ENCODE assay signal across 8 cellular contexts in genomic region chr2:190407246-190407661, GRCh38. TPM values are rescaled to one million over a fixed set of nuclear protein-coding genes. Genes with fewer than 3 reads are reported as not detected.
A peak's percentile ranks its signal among the peaks of the same experiment; 100 is the strongest.
DNase-seq lines count a peak whose midpoint lies in the region; ATAC-seq, FAIRE-seq and TF ChIP-seq lines count a peak whose summit lies in the region.

No MANE protein-coding gene starts in this region.

- DNase-seq in activated T-cell treated with anti-CD3 and anti-CD28 coated beads, Interleukin-2, amount 50 U/mL, for 24 hours: no peak
- no peak for DNase-seq in activated T-cell treated with anti-CD3 and anti-CD28 coated beads for 4 hours
- DNase-seq in PC-3: peak; percentile 5
- no peak for DNase-seq in endothelial cell of umbilical vein (ENCODE audit: low read depth, low spot score)
- no peak for DNase-seq in ovary
- DNase-seq in HuH-7 (ENCODE audit: low spot score): no peak
- no peak for DNase-seq in NK-92 treated with Interleukin-12 subunit alpha and Interleukin-12 subunit beta, amount 100 ng/mL, for 24 hours (lab: John Stamatoyannopoulos, UW)

- POLR2A ChIA-PET in PC-3 (lab: Charles Lee; ENCODE audit: unreplicated experiment): no interaction called here
- POLR2A ChIA-PET in endothelial cell of umbilical vein (lab: Charles Lee): no interaction called here

- dilution Hi-C loops in endothelial cell of umbilical vein (cut with MboI; ENCODE audit: extremely low pct_ligation_motif_present, low sequenced_read_pairs): no loop called here

- intact Hi-C loops in PC-3 (cut with micrococcal nuclease): loop anchor here (5.0 kb wide), 1 partner anchor 60 kb away; no protein-coding TSS in a partner anchor
- intact Hi-C loops in endothelial cell of umbilical vein (cut with micrococcal nuclease): no loop called here
- intact Hi-C loops in ovary (cut with DNase I): no loop called here

- peak overlapping the region; percentile 96 for H2AFZ ChIP-seq in PC-3 (ENCODE audit: low read length)
- no peak overlapping the region for H2AFZ ChIP-seq in endothelial cell of umbilical vein (ENCODE audit: low read depth, low read length)

- peaks cover 14% of the 10 kb centered on the region for H3K36me3 Mint-ChIP-seq in activated T-cell treated with anti-CD3 and anti-CD28 coated beads, Interleukin-2, amount 50 U/mL, for 24 hours (ENCODE audit: low read depth)

- H3K4me3 ChIP-seq in PC-3 (ENCODE audit: low read length) (peak overlapping the region; percentile 96), endothelial cell of umbilical vein (replicated peaks in 1 of 3; ENCODE audit: insufficient read depth in 1 of 3, low read depth in 1 of 3, low read length in 3 of 3) (no peak overlapping the region), rectal smooth muscle tissue (ENCODE audit: low read length) (peak overlapping the region; percentile 88), ovary (no peak overlapping the region)

- no peaks in the 10 kb centered on the region for H3K27me3 ChIP-seq in PC-3 (ENCODE audit: low read length)
- H3K27me3 ChIP-seq in endothelial cell of umbilical vein (ENCODE audit: control insufficient read depth in 2 of 2, insufficient read depth in 2 of 2, low read length in 2 of 2): peaks cover 17 to 25% of the 10 kb centered on the region in 2 experiments
- H3K27me3 ChIP-seq in rectal smooth muscle tissue (ENCODE audit: control insufficient read depth, insufficient read depth, low read length): no peaks in the 10 kb centered on the region
- no peaks in the 10 kb centered on the region for H3K27me3 ChIP-seq in ovary

- peak overlapping the region; percentile 94 for H3K27ac Mint-ChIP-seq in activated T-cell treated with anti-CD3 and anti-CD28 coated beads, Interleukin-2, amount 50 U/mL, for 24 hours

- TF ChIP-seq EP300 in ovary (IDR thresholded peaks at IDR 0.05): no peak

- H3K36me3 ChIP-seq in PC-3 (ENCODE audit: low read depth, low read length) (no peaks in the 10 kb centered on the region), endothelial cell of umbilical vein (ENCODE audit: control insufficient read depth in 2 of 2, extremely low read depth in 1 of 2, insufficient read depth in 2 of 2, low read length in 2 of 2) (no peaks in the 10 kb centered on the region), rectal smooth muscle tissue (ENCODE audit: control insufficient read depth, insufficient read depth, low read length) (no peaks in the 10 kb centered on the region), ovary (no peaks in the 10 kb centered on the region)

- H3K4me2 ChIP-seq in PC-3 (ENCODE audit: low read length): peak overlapping the region; percentile 96
- H3K4me2 ChIP-seq in endothelial cell of umbilical vein (ENCODE audit: insufficient read depth, low read length): no peak overlapping the region

- no peaks in the 10 kb centered on the region for H3F3A ChIP-seq in PC-3 (ENCODE audit: low read length, unreplicated experiment)

- H3K9me1 ChIP-seq in endothelial cell of umbilical vein (replicated peaks; ENCODE audit: control insufficient read depth, extremely low read depth, insufficient read depth, low read length): no peaks in the 10 kb centered on the region

- TF ChIP-seq POLR2A in endothelial cell of umbilical vein (IDR thresholded peaks at IDR 0.05; ENCODE audit: low read depth, low read length): no peak
- TF ChIP-seq POLR2A in ovary (IDR thresholded peaks at IDR 0.05): no peak

- BruUV-seq in PC-3 (replicated peaks; lab: Mats Ljungman, UMichigan): no TSS peak
- no TSS peak for BruUV-seq in endothelial cell of umbilical vein (replicated peaks; lab: Mats Ljungman, UMichigan)

- H3K27me3 Mint-ChIP-seq in activated T-cell treated with anti-CD3 and anti-CD28 coated beads, Interleukin-2, amount 50 U/mL, for 24 hours: no peaks in the 10 kb centered on the region

- H3K9me2 ChIP-seq in PC-3 (replicated peaks; ENCODE audit: low read length): no peaks in the 10 kb centered on the region

- WGBS in ovary, 3 donors: 53 to 62% (median 57%) methylated on average over 11 of the region's 11 CpGs

- CTCF ChIA-PET in PC-3 (lab: Charles Lee) (no interaction called here), endothelial cell of umbilical vein (lab: Charles Lee) (interaction anchor here (1.0 kb wide), 1 partner anchor 16 kb away, joined by 3 read pairs; no protein-coding TSS in a partner anchor)

- no peaks in the 10 kb centered on the region for H3K9me3 Mint-ChIP-seq in activated T-cell treated with anti-CD3 and anti-CD28 coated beads, Interleukin-2, amount 50 U/mL, for 24 hours

- H4K20me1 ChIP-seq in PC-3 (ENCODE audit: low read length): no peaks in the 10 kb centered on the region
- no peaks in the 10 kb centered on the region for H4K20me1 ChIP-seq in endothelial cell of umbilical vein (replicated peaks; ENCODE audit: control insufficient read depth, extremely low read depth, insufficient read depth, low read length)

- H3K27ac ChIP-seq in PC-3 (ENCODE audit: low read length): no peak overlapping the region
- no peak overlapping the region for H3K27ac ChIP-seq in endothelial cell of umbilical vein (ENCODE audit: insufficient read depth, low read depth, low read length)
- peak overlapping the region; percentile 66 for H3K27ac ChIP-seq in rectal smooth muscle tissue (ENCODE audit: low read depth, low read length)
- H3K27ac ChIP-seq in ovary: no peak overlapping the region

- H3K9me3 ChIP-seq in PC-3 (ENCODE audit: low read length) (no peaks in the 10 kb centered on the region), endothelial cell of umbilical vein (replicated peaks; ENCODE audit: control insufficient read depth, insufficient read depth, low read length) (no peaks in the 10 kb centered on the region), ovary (no peaks in the 10 kb centered on the region)

- H3K4me1 Mint-ChIP-seq in activated T-cell treated with anti-CD3 and anti-CD28 coated beads, Interleukin-2, amount 50 U/mL, for 24 hours (ENCODE audit: low read depth): peaks cover 30% of the 10 kb centered on the region

- ATAC-seq in PC-3: no peak

- FAIRE-seq in endothelial cell of umbilical vein (lab: Jason Lieb, UNC): no peak

- TF ChIP-seq CTCF in PC-3 (conservative IDR thresholded peaks at IDR 0.05; ENCODE audit: low read depth, low read length): no peak
- TF ChIP-seq CTCF in endothelial cell of umbilical vein (IDR thresholded peaks at IDR 0.05; ENCODE audit: extremely low read depth in 1 of 2, insufficient read depth in 1 of 2, low read depth in 1 of 2, low read length in 2 of 2): no peak
- TF ChIP-seq CTCF in ovary (IDR thresholded peaks at IDR 0.05): no peak

- H3K79me2 ChIP-seq in PC-3 (ENCODE audit: low read length) (no peaks in the 10 kb centered on the region), endothelial cell of umbilical vein (ENCODE audit: control insufficient read depth, insufficient read depth, low read length) (no peaks in the 10 kb centered on the region)

- H3K9ac ChIP-seq in PC-3 (ENCODE audit: low read length) (no peak overlapping the region), endothelial cell of umbilical vein (replicated peaks; ENCODE audit: extremely low read depth, insufficient read depth, low read length) (no peak overlapping the region), rectal smooth muscle tissue (ENCODE audit: low read length) (peak overlapping the region; percentile 3)

- no peak overlapping the region for H3K4me3 Mint-ChIP-seq in activated T-cell treated with anti-CD3 and anti-CD28 coated beads, Interleukin-2, amount 50 U/mL, for 24 hours

- H3K4me1 ChIP-seq in PC-3 (ENCODE audit: insufficient read depth, low read length): peaks cover 20% of the 10 kb centered on the region
- peaks cover 6% of the 10 kb centered on the region for H3K4me1 ChIP-seq in endothelial cell of umbilical vein (ENCODE audit: control insufficient read depth, extremely low read depth, insufficient read depth, low read length)
- peaks cover 8% of the 10 kb centered on the region for H3K4me1 ChIP-seq in rectal smooth muscle tissue (ENCODE audit: control insufficient read depth, insufficient read depth, low read length)
- peaks cover 3% of the 10 kb centered on the region for H3K4me1 ChIP-seq in ovary (ENCODE audit: insufficient read depth)

TF ChIP-seq in endothelial cell of umbilical vein, 7 proteins besides CTCF, POLR2A, EP300 and RAD21:
- TF ChIP-seq FOS (IDR thresholded peaks at IDR 0.05; ENCODE audit: borderline replicate concordance, insufficient read depth, low read length) (no peak), EZH2 (IDR thresholded peaks at IDR 0.05; ENCODE audit: borderline replicate concordance, low read depth, low read length, severe bottlenecking) (peak; percentile 16)

RNA-seq across cellular contexts. Expression of gene MFSD6, which starts 0.9 kb away (rescaled TPM):
- total RNA-seq in PC-3 (2014; rRNA removed) (20.9 and 23.0 TPM in 2 replicates), endothelial cell of umbilical vein (4.5 and 8.2 TPM in 2 replicates), ovary (10 to 100 TPM in 5 of 7 donors, 1 to 10 TPM in 2; 7.7 to 68.1 (median 11.8) TPM)
- polyA plus RNA-seq in endothelial cell of umbilical vein (2.2 and 4.3 TPM in 2 replicates), ovary (10 to 100 TPM; 10.1 to 16.0 TPM)
- 3.0 and 3.3 TPM in 2 replicates for polyA plus RNA-seq in endothelial cell of umbilical vein (2011; cell fraction: cytosol; rRNA removed)
- polyA plus RNA-seq in endothelial cell of umbilical vein (2011; cell fraction: nucleus; rRNA removed): 3.0 and 4.5 TPM in 2 replicates
- 1.7 and 2.9 TPM in 2 replicates for polyA plus RNA-seq in endothelial cell of umbilical vein (2012)
- 5.6 and 5.8 TPM in 2 replicates for polyA minus RNA-seq in endothelial cell of umbilical vein
- 8.7 TPM for polyA minus RNA-seq in endothelial cell of umbilical vein (2011; cell fraction: cytosol; rRNA and poly(A)+ RNA removed)
- polyA minus RNA-seq in endothelial cell of umbilical vein (2011; cell fraction: nucleus; rRNA and poly(A)+ RNA removed): 5.4 and 5.6 TPM in 2 replicates

Comparison
In these comparisons a context has a peak if more than half of its experiments do, and no peak if none do; other contexts are left out.
1. H3K4me3 ChIP-seq: peak in PC-3 (single experiment) and rectal smooth muscle tissue (single experiment); none in endothelial cell of umbilical vein (0 of 3) and ovary (single experiment).